11 cellular contexts compared by ENCODE assay signal in the genomic region with DNA sequence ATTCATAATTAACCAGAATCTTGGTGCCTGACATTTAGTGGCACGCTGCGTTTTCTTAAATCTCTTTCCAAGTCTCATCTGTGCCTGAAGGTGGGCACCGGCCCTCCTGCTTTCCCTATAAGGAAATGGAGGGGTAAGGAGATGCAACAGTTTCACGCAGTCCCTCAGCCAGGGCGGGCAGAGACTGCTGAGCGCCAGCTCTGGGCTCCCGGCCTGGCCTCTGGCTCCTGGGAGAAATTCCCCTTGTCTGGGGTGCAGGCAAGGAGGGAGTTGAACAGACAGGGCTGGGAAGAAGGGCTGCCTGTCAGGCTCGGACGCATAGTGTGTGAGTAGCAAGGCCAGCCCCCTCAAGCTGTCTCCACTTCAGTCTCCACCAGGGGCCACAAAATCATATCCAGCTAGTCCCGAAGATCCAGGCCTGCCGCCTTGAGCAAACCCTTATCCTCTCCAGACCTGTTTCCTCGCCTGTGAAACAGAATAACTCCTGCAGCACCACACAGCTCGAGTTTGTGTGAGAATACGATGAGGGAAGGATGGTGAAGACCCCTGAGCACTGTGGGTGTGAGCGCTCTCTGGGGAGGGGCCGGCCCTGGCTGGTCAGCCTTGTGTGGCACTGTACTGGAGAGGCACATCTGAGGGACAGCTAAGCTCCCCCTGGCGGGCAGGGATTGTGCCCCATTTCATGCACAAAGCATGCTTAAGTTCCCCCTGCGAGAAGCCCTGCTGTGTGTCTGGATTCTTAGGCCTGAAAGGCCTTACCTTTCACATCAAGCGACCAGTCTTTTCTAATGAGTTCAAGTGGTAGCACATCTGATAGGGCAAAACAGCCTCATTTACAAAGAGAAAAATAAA. TPM values are rescaled to one million over a fixed set of nuclear protein-coding genes. Genes with fewer than 3 reads are reported as not detected.
A peak's percentile ranks its signal among the peaks of the same experiment; 100 is the strongest.
DNase-seq lines count a peak whose midpoint lies in the region; ATAC-seq and TF ChIP-seq lines count a peak whose summit lies in the region.
"Had no signal": no experiment of that assay in that cellular context is flagged by ENCODE, and none has a peak within 500 bp of the region (broad histone marks: within the 10 kb centered on the region; RNA-seq: fewer than 3 reads in every experiment).

No MANE protein-coding gene starts in this region.

- peak; percentile 61 for DNase-seq in NCI-H82 (lab: John Stamatoyannopoulos, UW)
- DNase-seq in NCI-H82 treated with DMSO at 0.1 percent for 48 hours (lab: John Stamatoyannopoulos, UW; ENCODE audit: unreplicated experiment): no peak
- peak; percentile 66 for DNase-seq in epithelial cell of esophagus (ENCODE audit: low read depth)
- DNase-seq in stomach: peak; percentile 71
- DNase-seq in prostate gland (ENCODE audit: low spot score): no peak
- no peak for DNase-seq in T-helper 2 cell
- DNase-seq: activated naive CD4-positive, alpha-beta T cell treated with Interleukin-2 at 50 U/mL for 16 hours; heart left ventricle; upper lobe of left lung had no signal

- no peak overlapping the region for H3K9ac ChIP-seq in OCI-LY3 (ENCODE audit: low read length)

- 74 to 83% (median 80%) methylated on average over 18 to 19 of the region's 19 CpGs for WGBS in stomach, 5 donors
- WGBS in prostate gland: 63% methylated on average over 19 of the region's 19 CpGs

- H3K9me3 ChIP-seq in OCI-LY3 (ENCODE audit: insufficient read depth, low read length) (no peaks in the 10 kb centered on the region), stomach (no peaks in the 10 kb centered on the region), prostate gland (no peaks in the 10 kb centered on the region)
- H3K9me3 ChIP-seq: heart left ventricle, upper lobe of left lung had no signal

- H3K4me3 ChIP-seq in OCI-LY3 (ENCODE audit: low read length) (no peak overlapping the region), epithelial cell of esophagus (ENCODE audit: low read length) (no peak overlapping the region), stomach (no peak overlapping the region), prostate gland (no peak overlapping the region)
- H3K4me3 ChIP-seq: heart left ventricle, upper lobe of left lung had no signal

- H3K79me2 ChIP-seq in OCI-LY3 (ENCODE audit: low read length): no peaks in the 10 kb centered on the region

- H3K27ac ChIP-seq in OCI-LY3 (ENCODE audit: low read length): no peak overlapping the region
- peak overlapping the region in 2 of 5 donors; percentile 7 to 29 for H3K27ac ChIP-seq in stomach
- H3K27ac ChIP-seq in prostate gland: no peak overlapping the region
- H3K27ac ChIP-seq: heart left ventricle had no signal

- intact Hi-C loops in stomach (cut with DNase I; ENCODE audit: low total_unique reads): no loop called here
- intact Hi-C loops in prostate gland (cut with DNase I): no loop called here

- H3K27me3 ChIP-seq in OCI-LY3 (ENCODE audit: low read depth, low read length) (no peaks in the 10 kb centered on the region), stomach (no peaks in the 10 kb centered on the region), prostate gland (replicated peaks; ENCODE audit: insufficient read depth) (no peaks in the 10 kb centered on the region)
- H3K27me3 ChIP-seq: heart left ventricle, upper lobe of left lung had no signal

- TF ChIP-seq POLR2A in stomach (IDR thresholded peaks at IDR 0.05) (no peak), prostate gland (IDR thresholded peaks at IDR 0.05) (no peak), GM18505 (IDR thresholded peaks at IDR 0.05; ENCODE audit: borderline replicate concordance, extremely low read depth, insufficient read depth, insufficient read length) (no peak)

- no peaks in the 10 kb centered on the region for H4K20me1 ChIP-seq in OCI-LY3 (ENCODE audit: insufficient read depth, low read length)

- no peak for TF ChIP-seq EP300 in stomach (IDR thresholded peaks at IDR 0.05)

- no peaks in the 10 kb centered on the region for H3K36me3 ChIP-seq in OCI-LY3 (replicated peaks; ENCODE audit: low read depth, low read length)
- H3K36me3 ChIP-seq in stomach: no peaks in the 10 kb centered on the region
- no peaks in the 10 kb centered on the region for H3K36me3 ChIP-seq in prostate gland
- H3K36me3 ChIP-seq: heart left ventricle, upper lobe of left lung had no signal

- H2AFZ ChIP-seq in OCI-LY3 (ENCODE audit: low read depth, low read length): no peak overlapping the region

- no peak for ATAC-seq in GM18505 (IDR thresholded peaks at IDR 0.05; ENCODE audit: unreplicated experiment)

- no peak overlapping the region for H3K4me2 ChIP-seq in OCI-LY3 (ENCODE audit: low read length)

- H3K4me1 ChIP-seq in OCI-LY3 (ENCODE audit: low read length) (no peaks in the 10 kb centered on the region), stomach (peaks cover 5 to 29% (median 15%) of the 10 kb centered on the region in 4 donors), prostate gland (replicated peaks) (no peaks in the 10 kb centered on the region)

- TF ChIP-seq CTCF in OCI-LY3 (IDR thresholded peaks at IDR 0.05; ENCODE audit: low read depth, low read length) (peak; percentile 31), epithelial cell of esophagus (IDR thresholded peaks at IDR 0.05; ENCODE audit: insufficient read depth, low read depth, low read length, missing control alignments) (peak; percentile 55), stomach (IDR thresholded peaks at IDR 0.05) (peak in 3 of 7 experiments; percentile 21 to 36 (median 33)), prostate gland (IDR thresholded peaks at IDR 0.05) (peak in 1 of 4 experiments; percentile 25)

RNA-seq across cellular contexts. Expression of a gene that starts 33.8 kb away (rescaled TPM):
- total RNA-seq in stomach: 100 to 1,000 TPM in 1 of 5 donors, 10 to 100 TPM in 4; 21.0 to 140 (median 57.5) TPM
- 10 to 100 TPM; 16.0 to 82.9 (median 32.5) TPM for polyA plus RNA-seq in stomach
- 100 to 1,000 TPM; 103 to 167 TPM for total RNA-seq in prostate gland

Comparison
In these comparisons a context has a peak if more than half of its experiments do, and no peak if none do; other contexts are left out.
1. DNase-seq: peak in NCI-H82 (single experiment), epithelial cell of esophagus (single experiment) and stomach (single experiment); none in NCI-H82 treated with DMSO at 0.1 percent for 48 hours (single experiment), prostate gland (single experiment) and T-helper 2 cell (0 of 5).